8 cellular contexts compared by ENCODE assay signal in genomic region chr3:87227104-87227834, GRCh38. TPM values are rescaled to one million over a fixed set of nuclear protein-coding genes. Genes with fewer than 3 reads are reported as not detected.
A peak's percentile ranks its signal among the peaks of the same experiment; 100 is the strongest.
DNase-seq lines count a peak whose midpoint lies in the region; ATAC-seq and TF ChIP-seq lines count a peak whose summit lies in the region.

Gene CHMP2B, plus strand, starts transcription at chr3:87227309. Its CDS starts 214 bp downstream, at chr3:87227523.

- peak; percentile 73 for TF ChIP-seq POLR2A in GM15510 (IDR thresholded peaks at IDR 0.05; ENCODE audit: borderline replicate concordance, extremely low read depth, insufficient read length)
- TF ChIP-seq POLR2A in adrenal gland (IDR thresholded peaks at IDR 0.05) = peak; percentile 71 to 90
- TF ChIP-seq POLR2A in heart left ventricle (IDR thresholded peaks at IDR 0.05) = peak in 1 of 2 donors; percentile 82
- TF ChIP-seq POLR2A in transverse colon (IDR thresholded peaks at IDR 0.05) = peak; percentile 93

- intact Hi-C loops in adrenal gland (cut with DNase I) = no loop called here
- intact Hi-C loops in heart left ventricle (cut with DNase I) = no loop called here
- intact Hi-C loops in transverse colon (cut with DNase I; ENCODE audit: low total_unique reads) = no loop called here

- H3K9me3 ChIP-seq in adrenal gland (replicated peaks in 1 of 3) = no peaks in the 10 kb centered on the region
- no peaks in the 10 kb centered on the region for H3K9me3 ChIP-seq in heart left ventricle
- H3K9me3 ChIP-seq in transverse colon = no peaks in the 10 kb centered on the region

- WGBS in adrenal gland, 4 donors = 0 to 2% (median 0%) methylated on average over 22 to 59 of the region's 59 CpGs
- 0 to 1% (median 0%) methylated on average over 39 to 59 of the region's 59 CpGs for WGBS in heart left ventricle, 4 donors
- WGBS in transverse colon (ENCODE audit: low coverage in 1 of 2), 2 donors = 1% methylated on average over 55 of the region's 59 CpGs; no CpG with 5 or more reads in 1 of the 2 donors

- no peak for TF ChIP-seq CTCF in adrenal gland (IDR thresholded peaks at IDR 0.05)
- no peak for TF ChIP-seq CTCF in heart left ventricle (IDR thresholded peaks at IDR 0.05)
- no peak for TF ChIP-seq CTCF in transverse colon (IDR thresholded peaks at IDR 0.05)

- DNase-seq in NCI-H146 treated with DMSO at 0.1 percent for 48 hours (lab: John Stamatoyannopoulos, UW; ENCODE audit: unreplicated experiment) = peak; percentile 86
- peak; percentile 82 to 93 (median 85) for DNase-seq in T-helper 1 cell
- peak; percentile 92 to 98 (median 95) for DNase-seq in adrenal gland
- DNase-seq in heart left ventricle = peak; percentile 91 to 96 (median 95)
- DNase-seq in pons (ENCODE audit: low spot score) = peak; percentile 93
- DNase-seq in transverse colon = peak; percentile 95

- ATAC-seq in HG02884 (IDR thresholded peaks at IDR 0.05; ENCODE audit: unreplicated experiment) (peak; percentile 95), heart left ventricle (peak; percentile 98 to 99 (median 98))

- H3K36me3 ChIP-seq in adrenal gland (replicated peaks in 1 of 2) = no peaks in the 10 kb centered on the region
- no peaks in the 10 kb centered on the region for H3K36me3 ChIP-seq in heart left ventricle
- no peaks in the 10 kb centered on the region for H3K36me3 ChIP-seq in transverse colon

- H3K4me1 ChIP-seq in adrenal gland (replicated peaks in 1 of 2) (peaks cover 11 to 17% of the 10 kb centered on the region in 2 donors), heart left ventricle (peaks cover 0 to 37% (median 18%) of the 10 kb centered on the region in 12 donors), transverse colon (peaks cover 5 to 31% (median 23%) of the 10 kb centered on the region in 4 donors)

- H3K27ac ChIP-seq in adrenal gland (peak within 1 kb of the TSS; percentile 49 to 95 (median 93)), heart left ventricle (peak within 1 kb of the TSS; percentile 67 to 97 (median 92)), transverse colon (peak within 1 kb of the TSS; percentile 91 to 99 (median 94))

- in situ Hi-C loops in transverse colon (cut with MboI; ENCODE audit: low pct_ligation_motif_present in 1 of 4, low pct_unique_long_range_greater_than_20kb in 1 of 4, low sequenced_read_pairs in 3 of 4) = no loop called here

- H3K27me3 ChIP-seq in adrenal gland (no peaks in the 10 kb centered on the region), heart left ventricle (no peaks in the 10 kb centered on the region), transverse colon (no peaks in the 10 kb centered on the region)

- H3K4me3 ChIP-seq in adrenal gland (peak within 1 kb of the TSS; percentile 43 to 97 (median 92)), heart left ventricle (peak within 1 kb of the TSS; percentile 65 to 98 (median 92)), transverse colon (peak within 1 kb of the TSS; percentile 82 to 98 (median 90))

- no peak for TF ChIP-seq EP300 in transverse colon (IDR thresholded peaks at IDR 0.05; ENCODE audit: low read depth)

RNA-seq across cellular contexts. Expression of gene CHMP2B, which starts in this region (rescaled TPM):
- total RNA-seq in adrenal gland = 10 to 100 TPM; 14.9 to 45.0 (median 34.8) TPM
- 10 to 100 TPM; 10.0 to 50.3 (median 11.7) TPM for polyA plus RNA-seq in adrenal gland
- total RNA-seq in heart left ventricle = 10 to 100 TPM; 25.3 to 42.3 (median 32.0) TPM
- polyA plus RNA-seq in heart left ventricle = 10 to 100 TPM; 13.6 to 28.3 TPM
- total RNA-seq in transverse colon = 100 to 1,000 TPM in 1 of 4 donors, 10 to 100 TPM in 2, 1 to 10 TPM in 1; 7.8 to 126 (median 54.6) TPM

Comparison
In these comparisons a context has a peak if more than half of its experiments do, and no peak if none do; other contexts are left out.
1. Peak in every context shown above with its lines: DNase-seq, ATAC-seq, H3K4me3 ChIP-seq and H3K27ac ChIP-seq.